In the genomic region with DNA sequence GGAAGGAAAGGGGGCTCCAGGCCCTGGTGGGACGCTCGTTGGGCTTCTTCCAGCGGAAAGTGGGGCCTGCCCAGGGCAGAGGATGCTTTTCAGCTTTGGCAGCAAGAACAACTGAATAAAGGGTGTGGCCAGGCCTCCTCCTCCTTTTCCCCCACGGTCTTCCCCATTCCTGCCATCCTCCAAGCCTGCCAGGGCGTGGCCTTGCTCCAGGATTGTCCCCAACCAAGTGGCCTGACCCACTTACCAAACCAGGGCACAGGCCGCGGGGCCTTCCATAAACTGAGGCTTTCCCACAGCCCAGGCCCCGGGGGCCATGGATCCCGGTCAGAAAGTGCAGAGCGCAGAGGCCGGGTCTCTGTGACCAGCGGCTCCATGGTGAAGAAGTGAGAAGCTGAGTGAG, we compare ENCODE assay signal across 20 cellular contexts. TPM values are rescaled to one million over a fixed set of nuclear protein-coding genes. Genes with fewer than 3 reads are reported as not detected.
A peak's percentile ranks its signal among the peaks of the same experiment; 100 is the strongest.
DNase-seq lines count a peak whose midpoint lies in the region; ATAC-seq and TF ChIP-seq lines count a peak whose summit lies in the region.
"Had no signal": no experiment of that assay in that cellular context is flagged by ENCODE, and none has a peak within 500 bp of the region (broad histone marks: within the 10 kb centered on the region; RNA-seq: fewer than 3 reads in every experiment).

No MANE protein-coding gene starts in this region.

- ATAC-seq in lower lobe of right lung: no peak
- ATAC-seq in HG02973 (IDR thresholded peaks at IDR 0.05; ENCODE audit: unreplicated experiment): no peak
- ATAC-seq: A549, Panc1 had no signal

- H3K27me3 ChIP-seq in right atrium auricular region (no peaks in the 10 kb centered on the region), lower lobe of right lung (ENCODE audit: low read depth) (no peaks in the 10 kb centered on the region), uterus (no peaks in the 10 kb centered on the region)
- H3K27me3 ChIP-seq: BLaER1 treated with 17β-estradiol and CSF1 and Interleukin-3, amounts not matched to agents 10 nM and 100 nM had no signal

- intact Hi-C loops in cardiac septum (cut with DNase I): no loop called here
- intact Hi-C loops in lower lobe of right lung (cut with DNase I): no loop called here
- intact Hi-C loops in uterus (cut with DNase I; ENCODE audit: low total_unique reads): no loop called here

- H3K9me3 ChIP-seq in right atrium auricular region (no peaks in the 10 kb centered on the region), lower lobe of right lung (no peaks in the 10 kb centered on the region), uterus (no peaks in the 10 kb centered on the region)
- H3K9me3 ChIP-seq: A549; BLaER1 treated with 17β-estradiol and CSF1 and Interleukin-3, amounts not matched to agents 10 nM and 100 nM had no signal

- no peak overlapping the region for H3K4me3 ChIP-seq in right atrium auricular region
- no peak overlapping the region for H3K4me3 ChIP-seq in lower lobe of right lung
- no peak overlapping the region for H3K4me3 ChIP-seq in skin epidermis
- H3K4me3 ChIP-seq in uterus: no peak overlapping the region
- H3K4me3 ChIP-seq: A549; BLaER1 treated with 17β-estradiol and CSF1 and Interleukin-3, amounts not matched to agents 10 nM and 100 nM had no signal

- no peak for TF ChIP-seq POLR2A in uterus (IDR thresholded peaks at IDR 0.05)

- H3K27ac ChIP-seq in right atrium auricular region (peak overlapping the region; percentile 51 to 58), lower lobe of right lung (peak overlapping the region; percentile 81), skin epidermis (peak overlapping the region in 16 of 21 experiments; percentile 4 to 83 (median 62)), uterus (peak overlapping the region; percentile 34 to 62)
- H3K27ac ChIP-seq: A549; BLaER1 treated with 17β-estradiol and CSF1 and Interleukin-3, amounts not matched to agents 10 nM and 100 nM had no signal

- H3K4me1 ChIP-seq in right atrium auricular region (peaks cover 0 to 75% of the 10 kb centered on the region in 2 donors), lower lobe of right lung (peaks cover 45% of the 10 kb centered on the region), uterus (no peaks in the 10 kb centered on the region)
- H3K4me1 ChIP-seq: A549 had no signal

- TF ChIP-seq CTCF in right atrium auricular region (IDR thresholded peaks at IDR 0.05) (no peak), lower lobe of right lung (IDR thresholded peaks at IDR 0.05) (no peak), uterus (IDR thresholded peaks at IDR 0.05) (no peak)

- no peak for DNase-seq in right atrium auricular region (ENCODE audit: low spot score)
- no peak for DNase-seq in cardiac septum (ENCODE audit: low spot score)
- DNase-seq in lower lobe of right lung: no peak
- no peak for DNase-seq in uterus
- DNase-seq in NCI-H446 treated with DMSO at 0.1 percent for 48 hours (lab: John Stamatoyannopoulos, UW): no peak
- DNase-seq in DMS114 treated with DMSO at 0.1 percent for 48 hours (lab: John Stamatoyannopoulos, UW; ENCODE audit: unreplicated experiment): no peak
- DNase-seq: HFFc6, KBM-7, MV-4-11, NCI-H1417, NCI-H1930, NCI-H2171 treated with DMSO at 0.1 percent for 48 hours, NCI-H510A treated with DMSO at 0.1 percent for 48 hours, NCI-H82, SHP77 had no signal

- H3K36me3 ChIP-seq in right atrium auricular region (no peaks in the 10 kb centered on the region), lower lobe of right lung (peaks cover 6% of the 10 kb centered on the region), uterus (no peaks in the 10 kb centered on the region)
- H3K36me3 ChIP-seq: BLaER1 treated with 17β-estradiol and CSF1 and Interleukin-3, amounts not matched to agents 10 nM and 100 nM had no signal

RNA-seq across cellular contexts. Expression of gene CASZ1, which starts 33.6 kb away (rescaled TPM):
- total RNA-seq in right atrium auricular region (10 to 100 TPM; 44.3 to 50.3 TPM), cardiac septum (82.0 TPM), lower lobe of right lung (47.5 TPM), uterus (10 to 100 TPM in 1 of 4 donors, 1 to 10 TPM in 2, under 1 TPM in 1; 0.59 to 49.2 (median 3.9) TPM)
